Comparison of ENCODE assay signal across 1 cellular context in the genomic region with DNA sequence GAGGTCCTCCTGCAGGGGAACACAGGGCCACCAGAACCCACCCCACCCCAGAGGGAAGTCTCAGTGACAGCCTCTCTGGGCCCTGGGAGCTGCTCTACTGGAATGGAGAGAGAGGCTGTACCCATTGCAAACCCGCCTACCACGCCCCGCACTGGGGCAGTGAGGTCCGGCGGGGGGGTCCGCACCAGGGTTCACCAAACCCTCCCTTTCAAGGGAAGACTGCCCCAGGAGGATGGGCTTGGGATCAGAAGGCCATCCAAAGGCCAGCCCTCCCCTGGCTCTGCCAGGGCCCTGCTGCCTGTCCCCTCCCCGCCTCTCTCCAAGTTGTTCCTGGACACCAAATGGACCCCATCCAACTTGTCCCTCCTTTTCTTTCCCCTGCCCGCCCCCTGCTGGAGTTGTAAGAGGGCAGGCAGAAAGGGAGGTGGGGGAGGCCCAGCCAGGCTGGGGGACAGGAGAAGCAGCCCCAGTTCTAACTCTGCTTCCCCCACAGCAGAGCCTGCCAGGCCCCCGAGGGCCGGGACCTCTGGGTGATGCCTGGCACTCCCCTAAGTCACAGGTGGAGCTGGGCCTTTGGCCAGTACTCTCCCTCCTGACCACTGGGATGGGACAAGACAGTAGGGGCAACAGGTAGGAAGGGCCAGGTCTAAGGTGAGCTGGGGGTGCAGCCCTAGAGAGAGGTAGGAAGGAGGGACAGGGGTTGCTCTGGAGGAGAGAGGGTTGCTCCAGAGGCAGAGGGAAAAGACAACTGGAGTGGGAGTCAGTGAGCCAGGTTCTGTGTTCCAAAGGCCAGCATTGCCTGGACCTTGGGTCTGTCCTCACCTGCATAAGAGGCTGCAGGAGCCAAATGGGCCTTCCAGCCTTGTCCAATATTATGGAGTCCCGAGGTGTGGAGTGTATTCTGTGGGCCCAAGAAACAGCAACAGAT.
TF ChIP-seq lines count a peak whose summit lies in the region.

No MANE protein-coding gene starts in this region.

TF ChIP-seq in GM23338, 12 proteins besides CTCF, POLR2A, EP300 and RAD21 (continued from another document):
- TF ChIP-seq, protein P1, sequence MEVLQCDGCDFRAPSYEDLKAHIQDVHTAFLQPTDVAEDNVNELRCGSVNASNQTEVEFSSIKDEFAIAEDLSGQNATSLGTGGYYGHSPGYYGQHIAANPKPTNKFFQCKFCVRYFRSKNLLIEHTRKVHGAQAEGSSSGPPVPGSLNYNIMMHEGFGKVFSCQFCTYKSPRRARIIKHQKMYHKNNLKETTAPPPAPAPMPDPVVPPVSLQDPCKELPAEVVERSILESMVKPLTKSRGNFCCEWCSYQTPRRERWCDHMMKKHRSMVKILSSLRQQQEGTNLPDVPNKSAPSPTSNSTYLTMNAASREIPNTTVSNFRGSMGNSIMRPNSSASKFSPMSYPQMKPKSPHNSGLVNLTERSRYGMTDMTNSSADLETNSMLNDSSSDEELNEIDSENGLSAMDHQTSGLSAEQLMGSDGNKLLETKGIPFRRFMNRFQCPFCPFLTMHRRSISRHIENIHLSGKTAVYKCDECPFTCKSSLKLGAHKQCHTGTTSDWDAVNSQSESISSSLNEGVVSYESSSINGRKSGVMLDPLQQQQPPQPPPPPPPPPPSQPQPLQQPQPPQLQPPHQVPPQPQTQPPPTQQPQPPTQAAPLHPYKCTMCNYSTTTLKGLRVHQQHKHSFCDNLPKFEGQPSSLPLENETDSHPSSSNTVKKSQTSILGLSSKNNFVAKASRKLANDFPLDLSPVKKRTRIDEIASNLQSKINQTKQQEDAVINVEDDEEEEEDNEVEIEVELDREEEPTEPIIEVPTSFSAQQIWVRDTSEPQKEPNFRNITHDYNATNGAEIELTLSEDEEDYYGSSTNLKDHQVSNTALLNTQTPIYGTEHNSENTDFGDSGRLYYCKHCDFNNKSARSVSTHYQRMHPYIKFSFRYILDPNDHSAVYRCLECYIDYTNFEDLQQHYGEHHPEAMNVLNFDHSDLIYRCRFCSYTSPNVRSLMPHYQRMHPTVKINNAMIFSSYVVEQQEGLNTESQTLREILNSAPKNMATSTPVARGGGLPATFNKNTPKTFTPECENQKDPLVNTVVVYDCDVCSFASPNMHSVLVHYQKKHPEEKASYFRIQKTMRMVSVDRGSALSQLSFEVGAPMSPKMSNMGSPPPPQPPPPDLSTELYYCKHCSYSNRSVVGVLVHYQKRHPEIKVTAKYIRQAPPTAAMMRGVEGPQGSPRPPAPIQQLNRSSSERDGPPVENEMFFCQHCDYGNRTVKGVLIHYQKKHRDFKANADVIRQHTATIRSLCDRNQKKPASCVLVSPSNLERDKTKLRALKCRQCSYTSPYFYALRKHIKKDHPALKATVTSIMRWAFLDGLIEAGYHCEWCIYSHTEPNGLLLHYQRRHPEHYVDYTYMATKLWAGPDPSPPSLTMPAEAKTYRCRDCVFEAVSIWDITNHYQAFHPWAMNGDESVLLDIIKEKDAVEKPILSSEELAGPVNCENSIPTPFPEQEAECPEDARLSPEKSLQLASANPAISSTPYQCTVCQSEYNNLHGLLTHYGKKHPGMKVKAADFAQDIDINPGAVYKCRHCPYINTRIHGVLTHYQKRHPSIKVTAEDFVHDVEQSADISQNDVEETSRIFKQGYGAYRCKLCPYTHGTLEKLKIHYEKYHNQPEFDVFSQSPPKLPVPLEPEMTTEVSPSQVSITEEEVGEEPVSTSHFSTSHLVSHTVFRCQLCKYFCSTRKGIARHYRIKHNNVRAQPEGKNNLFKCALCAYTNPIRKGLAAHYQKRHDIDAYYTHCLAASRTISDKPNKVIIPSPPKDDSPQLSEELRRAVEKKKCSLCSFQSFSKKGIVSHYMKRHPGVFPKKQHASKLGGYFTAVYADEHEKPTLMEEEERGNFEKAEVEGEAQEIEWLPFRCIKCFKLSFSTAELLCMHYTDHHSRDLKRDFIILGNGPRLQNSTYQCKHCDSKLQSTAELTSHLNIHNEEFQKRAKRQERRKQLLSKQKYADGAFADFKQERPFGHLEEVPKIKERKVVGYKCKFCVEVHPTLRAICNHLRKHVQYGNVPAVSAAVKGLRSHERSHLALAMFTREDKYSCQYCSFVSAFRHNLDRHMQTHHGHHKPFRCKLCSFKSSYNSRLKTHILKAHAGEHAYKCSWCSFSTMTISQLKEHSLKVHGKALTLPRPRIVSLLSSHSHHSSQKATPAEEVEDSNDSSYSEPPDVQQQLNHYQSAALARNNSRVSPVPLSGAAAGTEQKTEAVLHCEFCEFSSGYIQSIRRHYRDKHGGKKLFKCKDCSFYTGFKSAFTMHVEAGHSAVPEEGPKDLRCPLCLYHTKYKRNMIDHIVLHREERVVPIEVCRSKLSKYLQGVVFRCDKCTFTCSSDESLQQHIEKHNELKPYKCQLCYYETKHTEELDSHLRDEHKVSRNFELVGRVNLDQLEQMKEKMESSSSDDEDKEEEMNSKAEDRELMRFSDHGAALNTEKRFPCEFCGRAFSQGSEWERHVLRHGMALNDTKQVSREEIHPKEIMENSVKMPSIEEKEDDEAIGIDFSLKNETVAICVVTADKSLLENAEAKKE (CRISPR knock-in tag; IDR thresholded peaks at IDR 0.05) = no peak
- TF ChIP-seq, protein P2, sequence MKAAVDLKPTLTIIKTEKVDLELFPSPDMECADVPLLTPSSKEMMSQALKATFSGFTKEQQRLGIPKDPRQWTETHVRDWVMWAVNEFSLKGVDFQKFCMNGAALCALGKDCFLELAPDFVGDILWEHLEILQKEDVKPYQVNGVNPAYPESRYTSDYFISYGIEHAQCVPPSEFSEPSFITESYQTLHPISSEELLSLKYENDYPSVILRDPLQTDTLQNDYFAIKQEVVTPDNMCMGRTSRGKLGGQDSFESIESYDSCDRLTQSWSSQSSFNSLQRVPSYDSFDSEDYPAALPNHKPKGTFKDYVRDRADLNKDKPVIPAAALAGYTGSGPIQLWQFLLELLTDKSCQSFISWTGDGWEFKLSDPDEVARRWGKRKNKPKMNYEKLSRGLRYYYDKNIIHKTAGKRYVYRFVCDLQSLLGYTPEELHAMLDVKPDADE (IDR thresholded peaks at IDR 0.05) = no peak
- TF ChIP-seq EZH2 (IDR thresholded peaks at IDR 0.05; ENCODE audit: low read depth, unreplicated experiment) (no peak), NANOG (IDR thresholded peaks at IDR 0.05; ENCODE audit: borderline replicate concordance) (no peak), ZNF114 (CRISPR knock-in tag; IDR thresholded peaks at IDR 0.05) (no peak), ZNF331 (CRISPR knock-in tag; IDR thresholded peaks at IDR 0.05; ENCODE audit: low read depth) (no peak), POLR2AphosphoS5 (IDR thresholded peaks at IDR 0.05; ENCODE audit: low read depth) (no peak), EZH2phosphoT487 (IDR thresholded peaks at IDR 0.05; ENCODE audit: unreplicated experiment) (no peak)
- TF ChIP-seq, protein P3, sequence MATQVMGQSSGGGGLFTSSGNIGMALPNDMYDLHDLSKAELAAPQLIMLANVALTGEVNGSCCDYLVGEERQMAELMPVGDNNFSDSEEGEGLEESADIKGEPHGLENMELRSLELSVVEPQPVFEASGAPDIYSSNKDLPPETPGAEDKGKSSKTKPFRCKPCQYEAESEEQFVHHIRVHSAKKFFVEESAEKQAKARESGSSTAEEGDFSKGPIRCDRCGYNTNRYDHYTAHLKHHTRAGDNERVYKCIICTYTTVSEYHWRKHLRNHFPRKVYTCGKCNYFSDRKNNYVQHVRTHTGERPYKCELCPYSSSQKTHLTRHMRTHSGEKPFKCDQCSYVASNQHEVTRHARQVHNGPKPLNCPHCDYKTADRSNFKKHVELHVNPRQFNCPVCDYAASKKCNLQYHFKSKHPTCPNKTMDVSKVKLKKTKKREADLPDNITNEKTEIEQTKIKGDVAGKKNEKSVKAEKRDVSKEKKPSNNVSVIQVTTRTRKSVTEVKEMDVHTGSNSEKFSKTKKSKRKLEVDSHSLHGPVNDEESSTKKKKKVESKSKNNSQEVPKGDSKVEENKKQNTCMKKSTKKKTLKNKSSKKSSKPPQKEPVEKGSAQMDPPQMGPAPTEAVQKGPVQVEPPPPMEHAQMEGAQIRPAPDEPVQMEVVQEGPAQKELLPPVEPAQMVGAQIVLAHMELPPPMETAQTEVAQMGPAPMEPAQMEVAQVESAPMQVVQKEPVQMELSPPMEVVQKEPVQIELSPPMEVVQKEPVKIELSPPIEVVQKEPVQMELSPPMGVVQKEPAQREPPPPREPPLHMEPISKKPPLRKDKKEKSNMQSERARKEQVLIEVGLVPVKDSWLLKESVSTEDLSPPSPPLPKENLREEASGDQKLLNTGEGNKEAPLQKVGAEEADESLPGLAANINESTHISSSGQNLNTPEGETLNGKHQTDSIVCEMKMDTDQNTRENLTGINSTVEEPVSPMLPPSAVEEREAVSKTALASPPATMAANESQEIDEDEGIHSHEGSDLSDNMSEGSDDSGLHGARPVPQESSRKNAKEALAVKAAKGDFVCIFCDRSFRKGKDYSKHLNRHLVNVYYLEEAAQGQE (IDR thresholded peaks at IDR 0.05; ENCODE audit: unreplicated experiment) = no peak
